In the genomic region with DNA sequence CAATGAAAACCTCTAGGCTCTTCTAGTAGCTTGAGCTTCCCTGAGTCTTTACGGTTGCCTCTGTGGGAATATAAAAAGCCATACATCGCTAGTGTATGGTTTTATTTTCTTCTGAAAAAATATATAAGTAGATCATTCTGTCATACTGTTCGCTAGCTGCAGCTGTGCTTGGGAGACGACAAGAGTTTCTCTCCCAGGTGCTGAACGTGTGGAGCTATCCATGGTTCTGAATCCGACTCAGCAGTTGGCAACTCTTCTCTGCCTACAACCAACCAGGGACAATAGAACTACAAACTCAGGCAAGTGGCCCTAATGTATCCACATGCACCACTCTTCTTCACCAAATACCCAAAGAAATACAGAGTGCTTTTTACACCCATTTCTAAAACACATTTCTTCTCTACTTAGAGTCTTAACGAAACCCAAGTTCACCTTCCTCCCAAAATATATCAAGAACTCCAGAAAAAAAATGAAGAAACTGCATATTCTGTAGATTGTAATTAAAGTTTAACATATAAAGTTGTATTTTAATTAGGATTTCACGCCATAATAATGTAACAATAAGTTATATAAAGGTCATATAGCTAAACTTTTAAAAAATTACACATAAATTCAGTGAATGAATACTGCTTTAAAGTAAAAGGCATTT, we compare ENCODE assay signal across 8 cellular contexts. TPM values are rescaled to one million over a fixed set of nuclear protein-coding genes. Genes with fewer than 3 reads are reported as not detected.
DNase-seq lines count a peak whose midpoint lies in the region; ATAC-seq and TF ChIP-seq lines count a peak whose summit lies in the region.

No MANE protein-coding gene starts in this region.

- peak; percentile 25 for DNase-seq in AG10803 (ENCODE audit: low read depth)
- DNase-seq in SW480 (ENCODE audit: low spot score): peak; percentile 52
- peak; percentile 51 for DNase-seq in fibroblast of peridontal ligament (ENCODE audit: extremely low read depth)
- DNase-seq in progenitor cell of endocrine pancreas (ENCODE audit: low spot score, unreplicated experiment): peak; percentile 75
- DNase-seq in NCI-H2107 treated with DMSO at 0.1 percent for 48 hours (lab: John Stamatoyannopoulos, UW; ENCODE audit: unreplicated experiment): no peak
- DNase-seq in activated T-cell treated with anti-CD3 and anti-CD28 coated beads, Interleukin-2, amount 50 U/mL, for 4 hours: no peak

- H3K4me3 Mint-ChIP-seq in progenitor cell of endocrine pancreas (ENCODE audit: low read depth): peak overlapping the region; percentile 98
- H3K4me3 Mint-ChIP-seq in activated T-cell treated with anti-CD3 and anti-CD28 coated beads, Interleukin-2, amount 50 U/mL, for 4 hours: no peak overlapping the region

- H3K27ac Mint-ChIP-seq in progenitor cell of endocrine pancreas: no peak overlapping the region

- H3K4me1 Mint-ChIP-seq in progenitor cell of endocrine pancreas (ENCODE audit: low read depth): peaks cover 23% of the 10 kb centered on the region
- no peaks in the 10 kb centered on the region for H3K4me1 Mint-ChIP-seq in activated T-cell treated with anti-CD3 and anti-CD28 coated beads, Interleukin-2, amount 50 U/mL, for 4 hours (ENCODE audit: low read depth)

- H3K9me3 Mint-ChIP-seq in progenitor cell of endocrine pancreas (ENCODE audit: low read depth): peaks cover 13% of the 10 kb centered on the region
- H3K9me3 Mint-ChIP-seq in activated T-cell treated with anti-CD3 and anti-CD28 coated beads, Interleukin-2, amount 50 U/mL, for 4 hours: peaks cover 19% of the 10 kb centered on the region

- H3K36me3 Mint-ChIP-seq in progenitor cell of endocrine pancreas (ENCODE audit: insufficient read depth): peaks cover 1% of the 10 kb centered on the region
- no peaks in the 10 kb centered on the region for H3K36me3 Mint-ChIP-seq in activated T-cell treated with anti-CD3 and anti-CD28 coated beads, Interleukin-2, amount 50 U/mL, for 4 hours (ENCODE audit: insufficient read depth)

- peak; percentile 85 for ATAC-seq in GM18502 (IDR thresholded peaks at IDR 0.05; ENCODE audit: poor library complexity, unreplicated experiment)
- peak; percentile 70 for ATAC-seq in HG03432 (IDR thresholded peaks at IDR 0.05; ENCODE audit: unreplicated experiment)
- ATAC-seq in activated T-cell treated with anti-CD3 and anti-CD28 coated beads, Interleukin-2, amount 50 U/mL, for 4 hours: no peak

- H3K27me3 Mint-ChIP-seq in progenitor cell of endocrine pancreas: no peaks in the 10 kb centered on the region
- H3K27me3 Mint-ChIP-seq in activated T-cell treated with anti-CD3 and anti-CD28 coated beads, Interleukin-2, amount 50 U/mL, for 4 hours (ENCODE audit: low read depth): peaks cover 17% of the 10 kb centered on the region

- TF ChIP-seq CTCF in AG10803 (conservative IDR thresholded peaks at IDR 0.05; ENCODE audit: low read length) (no peak), progenitor cell of endocrine pancreas (IDR thresholded peaks at IDR 0.05; ENCODE audit: unreplicated experiment) (no peak)

- H3K4me3 ChIP-seq in AG10803 (ENCODE audit: low read length): no peak overlapping the region

RNA-seq across cellular contexts. Expression of a gene that starts 2.2 kb away (rescaled TPM):
- 45.4 and 46.1 TPM in 2 replicates for total RNA-seq in progenitor cell of endocrine pancreas
- not detected for total RNA-seq in activated T-cell treated with anti-CD3 and anti-CD28 coated beads, Interleukin-2, amount 50 U/mL, for 4 hours

Comparison
In these comparisons a context has a peak if more than half of its experiments do, and no peak if none do; other contexts are left out.
1. DNase-seq: peak in AG10803 (single experiment), SW480 (single experiment), fibroblast of peridontal ligament (single experiment) and progenitor cell of endocrine pancreas (single experiment); none in NCI-H2107 treated with DMSO at 0.1 percent for 48 hours (single experiment) and activated T-cell treated with anti-CD3 and anti-CD28 coated beads, Interleukin-2, amount 50 U/mL, for 4 hours (single experiment).
2. ATAC-seq: peak in GM18502 (single experiment) and HG03432 (single experiment); none in activated T-cell treated with anti-CD3 and anti-CD28 coated beads, Interleukin-2, amount 50 U/mL, for 4 hours (0 of 2).
3. RNA of a gene that starts 2.2 kb away (total RNA-seq): 45.4 to 46.1 TPM in progenitor cell of endocrine pancreas; not detected in activated T-cell treated with anti-CD3 and anti-CD28 coated beads, Interleukin-2, amount 50 U/mL, for 4 hours; every median in the first group is over 10 times any median in the second.